7 cellular contexts compared by ENCODE assay signal in genomic region chr17:45052052-45052772, GRCh38. TPM values are rescaled to one million over a fixed set of nuclear protein-coding genes. Genes with fewer than 3 reads are reported as not detected.
DNase-seq lines count a peak whose midpoint lies in the region; ATAC-seq and TF ChIP-seq lines count a peak whose summit lies in the region.

No MANE protein-coding gene starts in this region.

- H3K27ac ChIP-seq in mesodermal cell (ENCODE audit: low read depth, low read length, severe bottlenecking): peak overlapping the region; percentile 79

- POLR2A ChIA-PET in WTC11 (lab: Charles Lee): no interaction called here

- TF ChIP-seq CTCF in GM12865 (IDR thresholded peaks at IDR 0.05; ENCODE audit: insufficient read depth, low read depth, low read length, missing control alignments): no peak
- TF ChIP-seq CTCF in WTC11 (IDR thresholded peaks at IDR 0.05): no peak

- H3K36me3 Mint-ChIP-seq in WTC11: no peaks in the 10 kb centered on the region
- H3K36me3 Mint-ChIP-seq in stimulated activated naive CD8-positive, alpha-beta T cell treated with anti-CD3 and anti-CD28 coated beads, Interleukin-15, Interleukin-2, amounts not matched to agents 100 ng/mL and 50 ng/mL, for 24 hours (ENCODE audit: low read depth): peaks cover 22% of the 10 kb centered on the region

- WGBS in mesodermal cell (ENCODE audit: insufficient coverage in 2 of 2), 2 experiments: 24 to 39% methylated on average over 23 to 29 of the region's 36 CpGs

- DNase-seq in GM12865 (ENCODE audit: low read depth) (peak; percentile 78), NCI-H2029 treated with DMSO at 0.1 percent for 48 hours (lab: John Stamatoyannopoulos, UW) (peak; percentile 5), WTC11 (ENCODE audit: low spot score) (peak; percentile 55), dermis blood vessel endothelial cell (peak; percentile 67)

- H3K27ac Mint-ChIP-seq in WTC11: peak overlapping the region; percentile 86
- peak overlapping the region; percentile 89 for H3K27ac Mint-ChIP-seq in stimulated activated naive CD8-positive, alpha-beta T cell treated with anti-CD3 and anti-CD28 coated beads, Interleukin-15, Interleukin-2, amounts not matched to agents 100 ng/mL and 50 ng/mL, for 24 hours

- no peaks in the 10 kb centered on the region for H3K27me3 Mint-ChIP-seq in WTC11 (ENCODE audit: low read depth)
- no peaks in the 10 kb centered on the region for H3K27me3 Mint-ChIP-seq in stimulated activated naive CD8-positive, alpha-beta T cell treated with anti-CD3 and anti-CD28 coated beads, Interleukin-15, Interleukin-2, amounts not matched to agents 100 ng/mL and 50 ng/mL, for 24 hours

- H3K9me3 Mint-ChIP-seq in WTC11: no peaks in the 10 kb centered on the region
- H3K9me3 Mint-ChIP-seq in stimulated activated naive CD8-positive, alpha-beta T cell treated with anti-CD3 and anti-CD28 coated beads, Interleukin-15, Interleukin-2, amounts not matched to agents 100 ng/mL and 50 ng/mL, for 24 hours: no peaks in the 10 kb centered on the region

- peaks cover 18% of the 10 kb centered on the region for H3K4me1 Mint-ChIP-seq in WTC11
- H3K4me1 Mint-ChIP-seq in stimulated activated naive CD8-positive, alpha-beta T cell treated with anti-CD3 and anti-CD28 coated beads, Interleukin-15, Interleukin-2, amounts not matched to agents 100 ng/mL and 50 ng/mL, for 24 hours (ENCODE audit: low read depth): peaks cover 57% of the 10 kb centered on the region

- peaks cover 4% of the 10 kb centered on the region for H3K4me1 ChIP-seq in mesodermal cell (ENCODE audit: control insufficient read depth, insufficient read depth, low read length, poor library complexity, severe bottlenecking)

- no peaks in the 10 kb centered on the region for H3K9me3 ChIP-seq in mesodermal cell (ENCODE audit: control insufficient read depth, low read length)

- peaks cover 3% of the 10 kb centered on the region for H3K36me3 ChIP-seq in mesodermal cell (ENCODE audit: control insufficient read depth, insufficient read depth, low read length)

- H3K4me3 ChIP-seq in GM12865 (ENCODE audit: low read depth, low read length) (peak overlapping the region; percentile 58), mesodermal cell (ENCODE audit: extremely low read depth, insufficient read depth, low read length, poor library complexity, severe bottlenecking) (peak overlapping the region; percentile 47)

- H3K4me3 Mint-ChIP-seq in WTC11: peak overlapping the region; percentile 71
- H3K4me3 Mint-ChIP-seq in stimulated activated naive CD8-positive, alpha-beta T cell treated with anti-CD3 and anti-CD28 coated beads, Interleukin-15, Interleukin-2, amounts not matched to agents 100 ng/mL and 50 ng/mL, for 24 hours: peak overlapping the region; percentile 85

- CTCF ChIA-PET in WTC11 (lab: Charles Lee): interaction anchor here (0.6 kb wide), 1 partner anchor 134 kb away, joined by 3 read pairs; no protein-coding TSS in a partner anchor

- ATAC-seq in WTC11: no peak; the same call in none of the 2 replicates
- no peak for ATAC-seq in HG03460 (IDR thresholded peaks at IDR 0.05; ENCODE audit: unreplicated experiment)

TF ChIP-seq in WTC11, 78 proteins besides CTCF, POLR2A, EP300 and RAD21 (continues in another document):
- TF ChIP-seq MAX (CRISPR knock-in tag; IDR thresholded peaks at IDR 0.05): no peak
- TF ChIP-seq ZNF423 (CRISPR knock-in tag; IDR thresholded peaks at IDR 0.05): no peak
- TF ChIP-seq MXD4 (CRISPR knock-in tag; IDR thresholded peaks at IDR 0.05; ENCODE audit: borderline replicate concordance): no peak
- no peak for TF ChIP-seq ZNF263 (CRISPR knock-in tag; IDR thresholded peaks at IDR 0.05; ENCODE audit: low read depth)
- 0 out of 2 replicates have a peak, but pooled peaks have one; percentile 11 for TF ChIP-seq USF1 (CRISPR knock-in tag; IDR thresholded peaks at IDR 0.05)
- no peak for TF ChIP-seq SP1 (CRISPR knock-in tag; conservative IDR thresholded peaks at IDR 0.05)
- TF ChIP-seq SMAD3 (CRISPR knock-in tag; IDR thresholded peaks at IDR 0.05; ENCODE audit: borderline replicate concordance): no peak
- TF ChIP-seq ZBTB43 (CRISPR knock-in tag; IDR thresholded peaks at IDR 0.05): no peak
- peak; percentile 61 for TF ChIP-seq USF2 (CRISPR knock-in tag; IDR thresholded peaks at IDR 0.05)
- no peak for TF ChIP-seq AFF4 (CRISPR knock-in tag; IDR thresholded peaks at IDR 0.05; ENCODE audit: borderline replicate concordance)
- TF ChIP-seq ZNF416 (CRISPR knock-in tag; IDR thresholded peaks at IDR 0.05): no peak
- TF ChIP-seq TEAD1 (CRISPR knock-in tag; IDR thresholded peaks at IDR 0.05): no peak
- no peak for TF ChIP-seq IRF1 (CRISPR knock-in tag; IDR thresholded peaks at IDR 0.05)
- no peak for TF ChIP-seq ZNF121 (CRISPR knock-in tag; IDR thresholded peaks at IDR 0.05)
- TF ChIP-seq ZMAT4 (CRISPR knock-in tag; IDR thresholded peaks at IDR 0.05): peak; percentile 86; the same call in 1 of the 2 replicates
- no peak for TF ChIP-seq ZNF138 (CRISPR knock-in tag; conservative IDR thresholded peaks at IDR 0.05)

RNA-seq across cellular contexts. Expression of gene DCAKD, which starts 0.8 kb away (rescaled TPM):
- total RNA-seq in WTC11 (2021) (57.7 to 59.2 TPM (median 58.7 TPM) in 3 replicates), dermis blood vessel endothelial cell (33.8 and 36.4 TPM in 2 replicates)
- polyA plus RNA-seq in mesodermal cell (2013, experiment 1 of 2): 50.4 TPM
- 39.5 TPM for polyA plus RNA-seq in mesodermal cell (2013, experiment 2 of 2)

RNA-seq across cellular contexts. Expression of gene NMT1, which starts 8.9 kb away (rescaled TPM):
- total RNA-seq in WTC11 (2021) (152 to 162 TPM (median 153 TPM) in 3 replicates), dermis blood vessel endothelial cell (69.4 and 79.1 TPM in 2 replicates)
- 166 TPM for polyA plus RNA-seq in mesodermal cell (2013, experiment 1 of 2)
- 152 TPM for polyA plus RNA-seq in mesodermal cell (2013, experiment 2 of 2)

Comparison
In these comparisons a context has a peak if more than half of its experiments do, and no peak if none do; other contexts are left out.
1. DNase-seq: peak in every context shown above with its lines; median percentile 78 in GM12865; 67 in dermis blood vessel endothelial cell; 55 in WTC11; 5 in NCI-H2029 treated with DMSO at 0.1 percent for 48 hours.